9 cellular contexts compared by ENCODE assay signal in the genomic region with DNA sequence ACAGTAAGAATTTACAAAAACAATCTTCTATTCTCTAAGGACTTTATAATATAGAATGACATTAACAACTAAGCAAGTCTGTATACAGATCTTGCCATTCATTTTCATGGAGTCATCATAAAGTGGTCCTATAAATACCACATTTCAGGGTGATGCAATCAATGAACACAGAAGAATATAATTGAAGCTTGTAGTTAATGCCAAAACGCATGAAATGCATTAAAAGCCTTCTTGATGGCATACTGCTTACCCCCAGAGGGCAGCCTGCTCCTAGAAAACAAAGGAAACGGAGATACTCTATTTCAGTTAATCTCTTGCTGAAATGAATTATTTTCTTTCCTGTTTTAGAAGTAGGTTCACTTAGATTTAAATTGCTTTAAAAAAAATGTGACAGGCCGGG. TPM values are rescaled to one million over a fixed set of nuclear protein-coding genes. Genes with fewer than 3 reads are reported as not detected.
A peak's percentile ranks its signal among the peaks of the same experiment; 100 is the strongest.
DNase-seq lines count a peak whose midpoint lies in the region; ATAC-seq and TF ChIP-seq lines count a peak whose summit lies in the region.
"Had no signal": no experiment of that assay in that cellular context is flagged by ENCODE, and none has a peak within 500 bp of the region (broad histone marks: within the 10 kb centered on the region; RNA-seq: fewer than 3 reads in every experiment).

No MANE protein-coding gene starts in this region.

- H3K27ac ChIP-seq in left ventricle myocardium inferior (replicated peaks) (no peak overlapping the region), OCI-LY3 (ENCODE audit: low read length) (no peak overlapping the region), upper lobe of right lung (no peak overlapping the region)

- no peak overlapping the region for H3K9ac ChIP-seq in OCI-LY3 (ENCODE audit: low read length)

- H3K4me3 ChIP-seq in left ventricle myocardium inferior (no peak overlapping the region), OCI-LY3 (ENCODE audit: low read length) (no peak overlapping the region), fibroblast of mammary gland (ENCODE audit: control insufficient read depth, low read depth, low read length) (no peak overlapping the region), upper lobe of right lung (no peak overlapping the region)

- H3K4me1 ChIP-seq in left ventricle myocardium inferior (no peaks in the 10 kb centered on the region), OCI-LY3 (ENCODE audit: low read length) (no peaks in the 10 kb centered on the region), upper lobe of right lung (no peaks in the 10 kb centered on the region)

- no peak overlapping the region for H3K4me2 ChIP-seq in OCI-LY3 (ENCODE audit: low read length)

- no peak for DNase-seq in left ventricle myocardium inferior
- no peak for DNase-seq in Right ventricle myocardium superior
- DNase-seq in fibroblast of mammary gland (ENCODE audit: low read depth), result peak; percentile 82
- DNase-seq in upper lobe of right lung, result no peak
- DNase-seq in superior temporal gyrus (ENCODE audit: extremely low spot score), result no peak
- DNase-seq: NCI-H1105 treated with DMSO at 0.1 percent for 48 hours had no signal

- H4K20me1 ChIP-seq in OCI-LY3 (ENCODE audit: insufficient read depth, low read length), result no peaks in the 10 kb centered on the region

- ATAC-seq in Right ventricle myocardium superior (ENCODE audit: poor library complexity) (no peak), upper lobe of right lung (peak; percentile 26), HG03196 (IDR thresholded peaks at IDR 0.05; ENCODE audit: unreplicated experiment) (no peak), GM21447 (IDR thresholded peaks at IDR 0.05; ENCODE audit: unreplicated experiment) (no peak)

- H3K36me3 ChIP-seq in left ventricle myocardium inferior, result peaks cover 71% of the 10 kb centered on the region
- peaks cover 7% of the 10 kb centered on the region for H3K36me3 ChIP-seq in OCI-LY3 (replicated peaks; ENCODE audit: low read depth, low read length)
- peaks cover 74% of the 10 kb centered on the region for H3K36me3 ChIP-seq in upper lobe of right lung

- H3K9me3 ChIP-seq in left ventricle myocardium inferior (replicated peaks) (no peaks in the 10 kb centered on the region), OCI-LY3 (ENCODE audit: insufficient read depth, low read length) (no peaks in the 10 kb centered on the region), upper lobe of right lung (no peaks in the 10 kb centered on the region)

- H3K27me3 ChIP-seq in left ventricle myocardium inferior (ENCODE audit: low read depth) (no peaks in the 10 kb centered on the region), OCI-LY3 (ENCODE audit: low read depth, low read length) (no peaks in the 10 kb centered on the region), upper lobe of right lung (no peaks in the 10 kb centered on the region)

- no peaks in the 10 kb centered on the region for H3K79me2 ChIP-seq in OCI-LY3 (ENCODE audit: low read length)

- no peak overlapping the region for H2AFZ ChIP-seq in OCI-LY3 (ENCODE audit: low read depth, low read length)

- intact Hi-C loops in left ventricle myocardium inferior (cut with micrococcal nuclease) (no loop called here), Right ventricle myocardium superior (cut with DNase I) (no loop called here), upper lobe of right lung (cut with DNase I) (no loop called here)

- TF ChIP-seq CTCF in left ventricle myocardium inferior (IDR thresholded peaks at IDR 0.05; ENCODE audit: borderline replicate concordance), result peak; percentile 53
- TF ChIP-seq CTCF in OCI-LY3 (IDR thresholded peaks at IDR 0.05; ENCODE audit: low read depth, low read length), result peak; percentile 74
- TF ChIP-seq CTCF in fibroblast of mammary gland (conservative IDR thresholded peaks at IDR 0.05; ENCODE audit: control insufficient read depth, insufficient read depth, low read depth, low read length), result peak; percentile 65
- peak; percentile 30 for TF ChIP-seq CTCF in upper lobe of right lung (IDR thresholded peaks at IDR 0.05)

RNA-seq across cellular contexts. Expression of a gene that starts 45.2 kb away (rescaled TPM):
- total RNA-seq in left ventricle myocardium inferior (0.36 TPM), Right ventricle myocardium superior (1.4 TPM), upper lobe of right lung (0.46 TPM)
